1 cellular context compared by ENCODE assay signal in the genomic region with DNA sequence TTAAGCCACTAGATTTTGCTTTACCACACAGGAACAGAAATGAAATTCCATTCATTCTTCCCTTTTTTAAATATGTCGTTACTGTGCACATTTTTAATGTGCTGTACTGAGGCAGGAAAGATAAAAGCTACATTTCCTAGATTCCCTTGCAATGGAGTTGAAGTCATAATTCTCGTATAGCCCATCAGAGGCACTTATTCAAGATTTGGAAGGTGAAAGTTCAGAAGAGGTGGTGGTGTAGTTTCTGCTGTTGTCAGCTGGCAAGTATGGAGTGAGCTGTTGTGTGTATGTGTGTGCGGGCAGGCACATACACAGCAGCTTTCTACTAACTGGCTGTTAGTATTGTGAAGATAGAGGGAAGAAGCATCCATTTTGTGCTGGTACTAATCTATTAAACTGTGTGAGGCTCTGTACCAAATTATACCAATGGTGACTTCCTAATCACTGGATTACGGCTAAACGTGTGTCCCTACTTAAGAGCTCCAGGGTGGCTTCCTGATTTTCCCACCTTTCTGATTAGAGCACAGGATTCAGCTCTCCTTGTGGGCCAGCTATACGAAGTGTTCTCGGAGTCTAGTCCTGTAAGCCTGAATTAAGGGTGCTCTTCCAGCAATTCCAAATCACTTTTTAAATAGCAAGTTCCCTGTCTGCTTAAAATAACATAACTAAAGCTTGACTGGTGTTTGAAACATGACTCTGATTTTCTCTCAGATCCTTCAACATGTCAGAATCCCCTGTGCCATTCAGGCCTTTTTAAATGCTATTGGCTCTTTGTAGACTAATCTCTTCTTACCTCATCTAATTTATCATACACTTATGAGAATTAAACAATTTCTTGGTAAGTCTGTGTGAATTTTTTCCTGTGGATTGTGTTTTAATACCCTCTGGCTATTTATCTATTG.
TF ChIP-seq lines count a peak whose summit lies in the region.

No MANE protein-coding gene starts in this region.

TF ChIP-seq in SK-N-SH, 30 proteins besides CTCF, POLR2A, EP300 and RAD21 (continued from another document):
- TF ChIP-seq, protein P1, sequence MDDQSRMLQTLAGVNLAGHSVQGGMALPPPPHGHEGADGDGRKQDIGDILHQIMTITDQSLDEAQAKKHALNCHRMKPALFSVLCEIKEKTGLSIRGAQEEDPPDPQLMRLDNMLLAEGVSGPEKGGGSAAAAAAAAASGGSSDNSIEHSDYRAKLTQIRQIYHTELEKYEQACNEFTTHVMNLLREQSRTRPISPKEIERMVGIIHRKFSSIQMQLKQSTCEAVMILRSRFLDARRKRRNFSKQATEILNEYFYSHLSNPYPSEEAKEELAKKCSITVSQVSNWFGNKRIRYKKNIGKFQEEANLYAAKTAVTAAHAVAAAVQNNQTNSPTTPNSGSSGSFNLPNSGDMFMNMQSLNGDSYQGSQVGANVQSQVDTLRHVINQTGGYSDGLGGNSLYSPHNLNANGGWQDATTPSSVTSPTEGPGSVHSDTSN (IDR thresholded peaks at IDR 0.05): no peak
- TF ChIP-seq TEAD4 (IDR thresholded peaks at IDR 0.05; ENCODE audit: borderline replicate concordance, insufficient read depth) (no peak; the same call in 1 of the 2 replicates), GABPA (IDR thresholded peaks at IDR 0.05; ENCODE audit: low read depth) (no peak), POLR2AphosphoS5 (IDR thresholded peaks at IDR 0.05; ENCODE audit: low read depth, low read length) (no peak), MEF2A (IDR thresholded peaks at IDR 0.05; ENCODE audit: borderline replicate concordance, low read depth) (no peak), FOXJ3 (CRISPR knock-in tag; IDR thresholded peaks at IDR 0.05) (no peak), CHD2 (IDR thresholded peaks at IDR 0.05; ENCODE audit: low read length, partially characterized antibody) (no peak), RXRA (IDR thresholded peaks at IDR 0.05; ENCODE audit: borderline replicate concordance, low read depth) (no peak), NFIC (IDR thresholded peaks at IDR 0.05; ENCODE audit: borderline replicate concordance) (no peak), FOSL2 (IDR thresholded peaks at IDR 0.05; ENCODE audit: borderline replicate concordance, low read depth) (no peak)
- TF ChIP-seq, protein P2, sequence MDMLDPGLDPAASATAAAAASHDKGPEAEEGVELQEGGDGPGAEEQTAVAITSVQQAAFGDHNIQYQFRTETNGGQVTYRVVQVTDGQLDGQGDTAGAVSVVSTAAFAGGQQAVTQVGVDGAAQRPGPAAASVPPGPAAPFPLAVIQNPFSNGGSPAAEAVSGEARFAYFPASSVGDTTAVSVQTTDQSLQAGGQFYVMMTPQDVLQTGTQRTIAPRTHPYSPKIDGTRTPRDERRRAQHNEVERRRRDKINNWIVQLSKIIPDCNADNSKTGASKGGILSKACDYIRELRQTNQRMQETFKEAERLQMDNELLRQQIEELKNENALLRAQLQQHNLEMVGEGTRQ (IDR thresholded peaks at IDR 0.05; ENCODE audit: borderline replicate concordance, low read depth, low read length): no peak
